Comparison of ENCODE assay signal across 1 cellular context in genomic region chr4:8486643-8487042, GRCh38.
A peak's percentile ranks its signal among the peaks of the same experiment; 100 is the strongest.
TF ChIP-seq lines count a peak whose summit lies in the region.
"Not testable (repeated sequence)": the region's sequence is repeated elsewhere in the genome, so short reads cannot be mapped to it uniquely, and the experiment has no call there.

No MANE protein-coding gene starts in this region.

TF ChIP-seq in K562, 482 proteins besides CTCF, POLR2A, EP300 and RAD21 (continued from another document):
- TF ChIP-seq CBFA2T3 (IDR thresholded peaks at IDR 0.05) (peak; percentile 26), DPF2 (IDR thresholded peaks at IDR 0.05) (peak; percentile 84), LEF1 (IDR thresholded peaks at IDR 0.05) (0 out of 2 replicates have a peak, but pooled peaks have one; percentile 47), ZNF263 (CRISPR knock-in tag; IDR thresholded peaks at IDR 0.05; ENCODE audit: borderline replicate concordance) (peak; percentile 93), CXXC5 (CRISPR knock-in tag; IDR thresholded peaks at IDR 0.05) (peak; percentile 57), AFF1 (IDR thresholded peaks at IDR 0.05; ENCODE audit: low read depth in 1 of 2, partially characterized antibody in 2 of 2) (peak in 1 of 2 experiments; percentile 71), ATF1 (tag; IDR thresholded peaks at IDR 0.05) (0 out of 2 replicates have a peak, but pooled peaks have one; percentile 12), CTBP1 (IDR thresholded peaks at IDR 0.05; ENCODE audit: borderline replicate concordance) (peak; percentile 70; the same call in 1 of the 2 replicates), TRIM24 (IDR thresholded peaks at IDR 0.05) (peak in 1 of 2 experiments; percentile 62; a peak in 1 of 4 replicates), TCF3 (CRISPR knock-in tag; IDR thresholded peaks at IDR 0.05) (peak; percentile 37; the same call in 1 of the 2 replicates), ETV1 (tag; conservative IDR thresholded peaks at IDR 0.05; ENCODE audit: low read depth) (peak; percentile 61), ZEB2 (IDR thresholded peaks at IDR 0.05) (peak; percentile 52; the same call in 1 of the 2 replicates), HDAC3 (IDR thresholded peaks at IDR 0.05; ENCODE audit: borderline replicate concordance, partially characterized antibody) (peak; percentile 33), PKNOX1 (IDR thresholded peaks at IDR 0.05) (0 out of 2 replicates have a peak, but pooled peaks have one; percentile 22), KDM1A (IDR thresholded peaks at IDR 0.05) (peak in 1 of 2 experiments; percentile 63; a peak in 1 of 4 replicates), RCOR1 (IDR thresholded peaks at IDR 0.05; ENCODE audit: borderline replicate concordance in 1 of 2, low read depth in 2 of 2, low read length in 2 of 2) (peak in 1 of 2 experiments; percentile 48; a peak in 1 of 4 replicates), SOX6 (IDR thresholded peaks at IDR 0.05) (peak; percentile 67), MTA1 (IDR thresholded peaks at IDR 0.05; ENCODE audit: borderline replicate concordance) (peak; percentile 45; the same call in 1 of the 2 replicates), ARNT (IDR thresholded peaks at IDR 0.05) (0 out of 4 replicates have a peak, but pooled peaks of 1 of the 2 experiments have one; percentile 49), SMARCA4 (IDR thresholded peaks at IDR 0.05) (peak; percentile 74)
- TF ChIP-seq ATF1 (CRISPR knock-in tag; IDR thresholded peaks at IDR 0.05) = not testable (repeated sequence)
